In the genomic region with DNA sequence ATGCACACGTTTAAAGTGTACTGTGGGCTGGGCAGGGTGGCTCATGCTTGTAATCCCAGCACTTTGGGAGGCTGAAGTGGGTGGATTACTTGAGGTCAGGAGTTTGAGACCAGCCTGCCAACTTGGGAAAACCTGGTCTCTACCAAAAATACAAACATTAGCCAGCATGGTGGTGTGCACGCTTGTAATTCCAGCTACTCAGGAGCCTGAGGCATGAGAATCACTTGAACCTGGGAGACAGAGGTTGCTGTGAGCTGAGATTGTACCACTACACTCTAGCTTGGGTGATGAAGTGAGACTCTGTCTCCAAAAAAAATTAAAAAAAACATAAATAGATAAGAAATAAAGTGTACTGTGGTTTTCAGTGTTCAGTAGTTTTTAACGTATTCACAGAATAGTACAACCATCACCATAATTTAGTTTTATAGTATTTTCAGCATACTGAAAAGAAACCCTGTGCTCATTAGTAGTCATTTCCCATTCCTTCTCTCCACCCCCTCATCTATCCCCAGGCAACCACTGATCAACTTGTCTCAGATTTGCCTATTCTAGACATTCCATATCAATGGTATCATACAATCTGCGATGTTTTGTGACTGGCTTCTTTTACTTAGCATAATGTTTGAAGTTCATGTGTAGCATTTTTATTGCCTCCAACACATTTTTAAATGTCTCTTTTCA, we compare ENCODE assay signal across 14 cellular contexts. TPM values are rescaled to one million over a fixed set of nuclear protein-coding genes. Genes with fewer than 3 reads are reported as not detected.
DNase-seq lines count a peak whose midpoint lies in the region; ATAC-seq, FAIRE-seq and TF ChIP-seq lines count a peak whose summit lies in the region.
"Had no signal": no experiment of that assay in that cellular context is flagged by ENCODE, and none has a peak within 500 bp of the region (broad histone marks: within the 10 kb centered on the region; RNA-seq: fewer than 3 reads in every experiment).

No MANE protein-coding gene starts in this region.

- H3K36me3 ChIP-seq in ACC112 (ENCODE audit: insufficient read depth, low read length) (no peaks in the 10 kb centered on the region), mammary epithelial cell (ENCODE audit: insufficient read depth, low read length) (no peaks in the 10 kb centered on the region), PC-3 (ENCODE audit: low read depth, low read length) (no peaks in the 10 kb centered on the region)

- dilution Hi-C loops in mammary epithelial cell (cut with HindIII; ENCODE audit: low sequenced_read_pairs), result no loop called here

- POLR2A ChIA-PET in PC-3 (lab: Charles Lee; ENCODE audit: unreplicated experiment), result no interaction called here

- H3K9ac ChIP-seq in mammary epithelial cell (ENCODE audit: insufficient read depth, low read length) (peak overlapping the region; percentile 55), PC-3 (ENCODE audit: low read length) (no peak overlapping the region)

- peak overlapping the region; percentile 43 for H3K4me3 ChIP-seq in ACC112 (ENCODE audit: low read depth, low read length)
- H3K4me3 ChIP-seq in mammary epithelial cell (replicated peaks in 1 of 3; ENCODE audit: insufficient read depth in 1 of 3, low read depth in 2 of 3, low read length in 3 of 3), result no peak overlapping the region
- H3K4me3 ChIP-seq in PC-3 (ENCODE audit: low read length), result no peak overlapping the region
- H3K4me3 ChIP-seq: psoas muscle had no signal

- H3K9me2 ChIP-seq in PC-3 (replicated peaks; ENCODE audit: low read length), result no peaks in the 10 kb centered on the region

- no peaks in the 10 kb centered on the region for H3K27me3 ChIP-seq in ACC112 (ENCODE audit: insufficient read depth, low read length)
- no peaks in the 10 kb centered on the region for H3K27me3 ChIP-seq in mammary epithelial cell (ENCODE audit: insufficient read depth, low read length)
- no peaks in the 10 kb centered on the region for H3K27me3 ChIP-seq in PC-3 (ENCODE audit: low read length)

- WGBS in mammary epithelial cell (ENCODE audit: low coverage, missing lambda C conversion rate), result 1% methylated on average over 4 of the region's 4 CpGs

- intact Hi-C loops in mammary epithelial cell (cut with micrococcal nuclease), result no loop called here
- intact Hi-C loops in PC-3 (cut with micrococcal nuclease), result no loop called here

- ATAC-seq in PC-3 (no peak), GM19397 (IDR thresholded peaks at IDR 0.05; ENCODE audit: unreplicated experiment) (no peak)
- ATAC-seq: left ventricle myocardium superior had no signal

- peak overlapping the region; percentile 76 for H3K4me2 ChIP-seq in mammary epithelial cell (ENCODE audit: insufficient read depth, low read depth, low read length)
- no peak overlapping the region for H3K4me2 ChIP-seq in PC-3 (ENCODE audit: low read length)

- no peak for TF ChIP-seq CTCF in mammary epithelial cell (conservative IDR thresholded peaks at IDR 0.05 in 1 of 2, IDR thresholded peaks at IDR 0.05 in 1 of 2; ENCODE audit: extremely low read depth in 1 of 2, insufficient read depth in 1 of 2, low read depth in 1 of 2, low read length in 2 of 2)
- TF ChIP-seq CTCF in PC-3 (conservative IDR thresholded peaks at IDR 0.05; ENCODE audit: low read depth, low read length), result no peak

- H3K27ac ChIP-seq in ACC112 (ENCODE audit: low read depth, low read length), result peak overlapping the region; percentile 86
- peak overlapping the region; percentile 60 for H3K27ac ChIP-seq in mammary epithelial cell (ENCODE audit: insufficient read depth, low read depth, low read length)
- no peak overlapping the region for H3K27ac ChIP-seq in PC-3 (ENCODE audit: low read length)
- H3K27ac ChIP-seq: psoas muscle had no signal

- BruUV-seq in mammary epithelial cell (replicated peaks; lab: Mats Ljungman, UMichigan), result no TSS peak
- no TSS peak for BruUV-seq in PC-3 (replicated peaks; lab: Mats Ljungman, UMichigan)

- H3K9me3 ChIP-seq in mammary epithelial cell (replicated peaks; ENCODE audit: insufficient read depth, low read length) (no peaks in the 10 kb centered on the region), PC-3 (ENCODE audit: low read length) (no peaks in the 10 kb centered on the region)
- H3K9me3 ChIP-seq: psoas muscle had no signal

- in situ Hi-C loops in mammary epithelial cell (cut with MboI; ENCODE audit: low sequenced_read_pairs in 2 of 2), result no loop called here

- FAIRE-seq in HTR-8/SVneo (lab: Jason Lieb, UNC), result peak; percentile 16
- FAIRE-seq: frontal cortex had no signal

- CTCF ChIA-PET in mammary epithelial cell (lab: Charles Lee; ENCODE audit: low non-redundant PET), result no interaction called here
- CTCF ChIA-PET in PC-3 (lab: Charles Lee), result no interaction called here

- DNase-seq in HTR-8/SVneo (ENCODE audit: insufficient read length, low spot score) (peak; percentile 63), mammary epithelial cell (peak; percentile 84), kidney tubule cell (ENCODE audit: low spot score) (peak; percentile 59), NCI-H510A (lab: John Stamatoyannopoulos, UW) (no peak), PC-3 (no peak), NCI-H1694 (lab: John Stamatoyannopoulos, UW) (no peak)
- DNase-seq: GDM1, left ventricle myocardium superior, NCI-H1694 treated with DMSO at 0.1 percent for 48 hours, OCI-M1, psoas muscle had no signal

- H3K79me2 ChIP-seq in ACC112 (ENCODE audit: control insufficient read depth, insufficient read depth, low read length, unreplicated experiment), result peaks cover 47% of the 10 kb centered on the region
- H3K79me2 ChIP-seq in mammary epithelial cell (ENCODE audit: insufficient read depth, low read length), result peaks cover 57% of the 10 kb centered on the region
- peaks cover 34% of the 10 kb centered on the region for H3K79me2 ChIP-seq in PC-3 (ENCODE audit: low read length)

- H3F3A ChIP-seq in PC-3 (ENCODE audit: low read length, unreplicated experiment), result no peaks in the 10 kb centered on the region

- H2AFZ ChIP-seq in ACC112 (ENCODE audit: low read length, unreplicated experiment), result no peak overlapping the region
- H2AFZ ChIP-seq in mammary epithelial cell (ENCODE audit: low read depth, low read length), result no peak overlapping the region
- H2AFZ ChIP-seq in PC-3 (ENCODE audit: low read length), result no peak overlapping the region

- H4K20me1 ChIP-seq in mammary epithelial cell (ENCODE audit: insufficient read depth, low read length) (no peaks in the 10 kb centered on the region), PC-3 (ENCODE audit: low read length) (no peaks in the 10 kb centered on the region)

- H3K4me1 ChIP-seq in ACC112 (ENCODE audit: control insufficient read depth, insufficient read depth, low read length, unreplicated experiment) (peaks cover 29% of the 10 kb centered on the region), mammary epithelial cell (ENCODE audit: insufficient read depth, low read length) (peaks cover 16% of the 10 kb centered on the region), PC-3 (ENCODE audit: insufficient read depth, low read length) (0 out of 2 replicates have a peak, but pooled peaks cover 5% of the 10 kb centered on the region)

RNA-seq across cellular contexts. Expression of a gene that starts 19.1 kb away (rescaled TPM):
- total RNA-seq in mammary epithelial cell (10 to 100 TPM; 79.9 to 95.9 TPM), PC-3 (2014; rRNA removed) (12.5 and 17.6 TPM in 2 replicates)
- polyA plus RNA-seq in mammary epithelial cell, result 58.0 TPM
- 24.3 TPM for polyA minus RNA-seq in mammary epithelial cell

Comparison
In these comparisons a context has a peak if more than half of its experiments do, and no peak if none do; other contexts are left out.
1. DNase-seq: peak in HTR-8/SVneo (single experiment), mammary epithelial cell (single experiment) and kidney tubule cell (single experiment); none in NCI-H510A (single experiment), PC-3 (single experiment) and NCI-H1694 (single experiment).